In genomic region chr1:116330342-116330652, GRCh38 we compare ENCODE assay signal across 15 cellular contexts. TPM values are rescaled to one million over a fixed set of nuclear protein-coding genes. Genes with fewer than 3 reads are reported as not detected.
A peak's percentile ranks its signal among the peaks of the same experiment; 100 is the strongest.
DNase-seq lines count a peak whose midpoint lies in the region; ATAC-seq and TF ChIP-seq lines count a peak whose summit lies in the region.
"Had no signal": no experiment of that assay in that cellular context is flagged by ENCODE, and none has a peak within 500 bp of the region (broad histone marks: within the 10 kb centered on the region; RNA-seq: fewer than 3 reads in every experiment).

No MANE protein-coding gene starts in this region.

- H3K36me3 ChIP-seq in OCI-LY7 (ENCODE audit: insufficient read depth, low read length) (no peaks in the 10 kb centered on the region), upper lobe of right lung (no peaks in the 10 kb centered on the region), tibial nerve (no peaks in the 10 kb centered on the region)
- H3K36me3 ChIP-seq: ascending aorta, spleen had no signal

- peak; percentile 16 to 88 (median 56) for DNase-seq in NCI-H1417 (lab: John Stamatoyannopoulos, UW)
- DNase-seq in NCI-H1417 treated with DMSO at 0.1 percent for 48 hours (lab: John Stamatoyannopoulos, UW): no peak
- peak; percentile 89 for DNase-seq in OCI-LY7 (ENCODE audit: low spot score)
- peak; percentile 84 for DNase-seq in left kidney (ENCODE audit: low read depth, low spot score)
- DNase-seq in upper lobe of right lung: no peak
- no peak for DNase-seq in tibial nerve (ENCODE audit: low spot score in 2 of 2)
- DNase-seq: 8988T; activated B cell treated with CpG ODN at 0.5 μM for 24 hours; activated T-cell treated with anti-CD3 and anti-CD28 coated beads, Interleukin-2, amount 50 U/mL, for 72 hours; DND-41; NCI-H1436; spleen had no signal

- H3K4me3 ChIP-seq in OCI-LY7 (ENCODE audit: low read depth, low read length, poor library complexity, severe bottlenecking) (peak overlapping the region; percentile 37), upper lobe of right lung (no peak overlapping the region), tibial nerve (no peak overlapping the region)
- H3K4me3 ChIP-seq: ascending aorta, spleen had no signal

- POLR2A ChIA-PET in OCI-LY7 (lab: Charles Lee): interaction anchor here (0.5 to 2.6 kb wide), 5 partner anchors 9 to 367 kb away, joined by 3 to 8 read pairs (median 4); no protein-coding TSS in a partner anchor

- H3K27me3 ChIP-seq in upper lobe of right lung: no peaks in the 10 kb centered on the region
- no peaks in the 10 kb centered on the region for H3K27me3 ChIP-seq in tibial nerve
- H3K27me3 ChIP-seq: ascending aorta, spleen had no signal

- peaks cover 100% of the 10 kb centered on the region for H3K4me1 ChIP-seq in OCI-LY7 (ENCODE audit: insufficient read depth, low read length, poor library complexity, severe bottlenecking)
- peaks cover 5% of the 10 kb centered on the region for H3K4me1 ChIP-seq in upper lobe of right lung
- no peaks in the 10 kb centered on the region for H3K4me1 ChIP-seq in tibial nerve
- H3K4me1 ChIP-seq: ascending aorta had no signal

- peak overlapping the region; percentile 89 for H3K27ac ChIP-seq in OCI-LY7 (ENCODE audit: low read depth, low read length, poor library complexity, severe bottlenecking)
- H3K27ac ChIP-seq in upper lobe of right lung: peak overlapping the region; percentile 55
- H3K27ac ChIP-seq in tibial nerve: no peak overlapping the region
- H3K27ac ChIP-seq: ascending aorta, spleen had no signal

- TF ChIP-seq CTCF in OCI-LY7 (conservative IDR thresholded peaks at IDR 0.05; ENCODE audit: low read length) (no peak), upper lobe of right lung (IDR thresholded peaks at IDR 0.05) (no peak), tibial nerve (IDR thresholded peaks at IDR 0.05) (no peak)

- peak overlapping the region; percentile 68 for H3K4me2 ChIP-seq in OCI-LY7 (ENCODE audit: low read length)

- intact Hi-C loops in OCI-LY7 (cut with micrococcal nuclease; ENCODE audit: unreplicated experiment) (loop anchor here (1.0 to 2.0 kb wide), 3 partner anchors 44 to 177 kb away; no protein-coding TSS in a partner anchor), upper lobe of right lung (cut with DNase I) (no loop called here)

- no peak for TF ChIP-seq POLR2A in tibial nerve (IDR thresholded peaks at IDR 0.05)

- no peaks in the 10 kb centered on the region for H3K79me2 ChIP-seq in OCI-LY7 (ENCODE audit: insufficient read depth, low read depth, low read length)

- H2AFZ ChIP-seq in OCI-LY7 (ENCODE audit: low read length): peak overlapping the region; percentile 26; the same call in 1 of the 2 replicates

- H3K9me3 ChIP-seq in OCI-LY7 (ENCODE audit: low read length) (no peaks in the 10 kb centered on the region), upper lobe of right lung (no peaks in the 10 kb centered on the region), tibial nerve (no peaks in the 10 kb centered on the region)
- H3K9me3 ChIP-seq: ascending aorta, spleen had no signal

- no peaks in the 10 kb centered on the region for H3K9me2 ChIP-seq in OCI-LY7 (ENCODE audit: insufficient read depth, low read length)

- BruUV-seq in OCI-LY7 (replicated peaks; lab: Mats Ljungman, UMichigan): no TSS peak

- 58 to 69% methylated on average over 4 of the region's 4 CpGs for WGBS in tibial nerve, 2 donors

- CTCF ChIA-PET in OCI-LY7 (lab: Charles Lee; ENCODE audit: unreplicated experiment): interaction anchor here (0.8 kb wide), 1 partner anchor 87 kb away, joined by 3 read pairs; no protein-coding TSS in a partner anchor

- no peaks in the 10 kb centered on the region for H4K20me1 ChIP-seq in OCI-LY7 (ENCODE audit: insufficient read depth, low read length)

- ATAC-seq in upper lobe of right lung (peak; percentile 86), HG03378 (IDR thresholded peaks at IDR 0.05; ENCODE audit: unreplicated experiment) (no peak), HG02571 (IDR thresholded peaks at IDR 0.05; ENCODE audit: unreplicated experiment) (no peak)
- ATAC-seq: activated T-cell treated with anti-CD3 and anti-CD28 coated beads, Interleukin-2, amount 50 U/mL, for 72 hours had no signal

- TF ChIP-seq EP300 in tibial nerve (IDR thresholded peaks at IDR 0.05): no peak

RNA-seq across cellular contexts. Expression of gene ATP1A1, which starts 42.7 kb away (rescaled TPM):
- total RNA-seq in OCI-LY7 (2014; rRNA removed; shearing (Covaris generic)): 66.8 and 74.4 TPM in 2 replicates
- 183 and 186 TPM in 2 replicates for total RNA-seq in OCI-LY7 (2022)
- total RNA-seq in upper lobe of right lung: 628 TPM
- 100 to 1,000 TPM; 226 to 325 (median 267) TPM for total RNA-seq in tibial nerve

Comparison
In these comparisons a context has a peak if more than half of its experiments do, and no peak if none do; other contexts are left out.
1. DNase-seq: peak in NCI-H1417 (3 of 3), OCI-LY7 (single experiment) and left kidney (single experiment); none in NCI-H1417 treated with DMSO at 0.1 percent for 48 hours (single experiment), upper lobe of right lung (single experiment) and tibial nerve (0 of 2).
2. H3K27ac ChIP-seq: peak in OCI-LY7 (single experiment) and upper lobe of right lung (single experiment); none in tibial nerve (0 of 4).